Comparison of ENCODE assay signal across 9 cellular contexts in genomic region chr1:160207118-160207650, GRCh38. TPM values are rescaled to one million over a fixed set of nuclear protein-coding genes. Genes with fewer than 3 reads are reported as not detected.
DNase-seq lines count a peak whose midpoint lies in the region; ATAC-seq and TF ChIP-seq lines count a peak whose summit lies in the region.
"Had no signal": no experiment of that assay in that cellular context is flagged by ENCODE, and none has a peak within 500 bp of the region (broad histone marks: within the 10 kb centered on the region; RNA-seq: fewer than 3 reads in every experiment).

No MANE protein-coding gene starts in this region.

- H3K4me1 ChIP-seq in HUES6 (ENCODE audit: control insufficient read depth, insufficient read depth, low read length) = peaks cover 64% of the 10 kb centered on the region
- peaks cover 14 to 26% of the 10 kb centered on the region in 2 donors for H3K4me1 ChIP-seq in breast epithelium

- intact Hi-C loops in breast epithelium (cut with DNase I; ENCODE audit: low total_unique reads) = no loop called here
- intact Hi-C loops in natural killer cell (cut with micrococcal nuclease) = no loop called here

- H3K27ac ChIP-seq in AG04450 (ENCODE audit: low read depth, low read length) = peak overlapping the region; percentile 75
- H3K27ac ChIP-seq in HUES6 (ENCODE audit: low read depth, low read length) = no peak overlapping the region
- H3K27ac ChIP-seq in breast epithelium = peak overlapping the region; percentile 95 to 96

- H3K4me3 ChIP-seq in AG04450 (ENCODE audit: low read depth, low read length) (peak overlapping the region; percentile 95), HUES6 (ENCODE audit: low read depth, low read length) (peak overlapping the region; percentile 87), breast epithelium (no peak overlapping the region)

- no peak for DNase-seq in AG04450 (ENCODE audit: low read depth, low spot score)
- no peak for DNase-seq in breast epithelium (ENCODE audit: low spot score in 2 of 2)
- DNase-seq in natural killer cell = no peak
- no peak for DNase-seq in superior temporal gyrus (ENCODE audit: extremely low spot score)
- no peak for DNase-seq in NCI-H526 (lab: John Stamatoyannopoulos, UW)
- DNase-seq in NCI-H1694 (lab: John Stamatoyannopoulos, UW) = no peak

- H3K27ac Mint-ChIP-seq in natural killer cell = peak overlapping the region; percentile 72 to 90

- no peaks in the 10 kb centered on the region for H3K36me3 Mint-ChIP-seq in natural killer cell

- TF ChIP-seq CTCF in AG04450 (IDR thresholded peaks at IDR 0.05; ENCODE audit: low read depth, low read length) = no peak
- no peak for TF ChIP-seq CTCF in breast epithelium (IDR thresholded peaks at IDR 0.05)
- TF ChIP-seq CTCF in natural killer cell (IDR thresholded peaks at IDR 0.05) = no peak

- peaks cover 2% of the 10 kb centered on the region; the same call in 1 of the 2 replicates for H3K9me3 ChIP-seq in AG04450 (ENCODE audit: control insufficient read depth, insufficient read depth, low read length)
- no peaks in the 10 kb centered on the region for H3K9me3 ChIP-seq in HUES6 (ENCODE audit: control insufficient read depth, insufficient read depth, low read depth, low read length)
- H3K9me3 ChIP-seq in breast epithelium = no peaks in the 10 kb centered on the region

- H3K4me1 Mint-ChIP-seq in natural killer cell = peaks cover 22 to 39% of the 10 kb centered on the region in 2 donors

- peak overlapping the region; percentile 68 for H3K4me3 Mint-ChIP-seq in natural killer cell

- no peaks in the 10 kb centered on the region for H3K9me3 Mint-ChIP-seq in natural killer cell

- H3K36me3 ChIP-seq in HUES6 (ENCODE audit: control insufficient read depth, insufficient read depth, low read length) = peaks cover 53% of the 10 kb centered on the region
- H3K36me3 ChIP-seq in breast epithelium = no peaks in the 10 kb centered on the region

- POLR2A ChIA-PET in AG04450 (lab: Yijun Ruan, JAX) = interaction anchor here (0.8 to 1.0 kb wide), 2 partner anchors 12 to 55 kb away, joined by 3 read pairs; partner anchors contain the start of gene DCAF8

- CTCF ChIA-PET in AG04450 (lab: Charles Lee) = interaction anchor here (0.6 to 9.2 kb wide), 5 partner anchors 12 to 45 kb away, joined by 3 to 130 read pairs (median 11); no protein-coding TSS in a partner anchor

- no peaks in the 10 kb centered on the region for H3K27me3 ChIP-seq in AG04450 (ENCODE audit: control insufficient read depth, insufficient read depth, low read length)
- H3K27me3 ChIP-seq in HUES6 (ENCODE audit: control insufficient read depth, insufficient read depth, low read length) = no peaks in the 10 kb centered on the region
- no peaks in the 10 kb centered on the region for H3K27me3 ChIP-seq in breast epithelium

- ATAC-seq in natural killer cell (no peak), HG03159 (IDR thresholded peaks at IDR 0.05; ENCODE audit: unreplicated experiment) (no peak)

- no peaks in the 10 kb centered on the region for H3K27me3 Mint-ChIP-seq in natural killer cell (ENCODE audit: low read depth in 2 of 2)

- peak overlapping the region; percentile 97 for H3K9ac ChIP-seq in HUES6 (ENCODE audit: low read length)

- TF ChIP-seq POLR2A in breast epithelium (IDR thresholded peaks at IDR 0.05) = no peak

RNA-seq across cellular contexts. Expression of gene PEA15, which starts 2.0 kb away (rescaled TPM):
- 512 and 555 TPM in 2 replicates for polyA plus RNA-seq in AG04450 (2011; rRNA removed)
- 285 and 334 TPM in 2 replicates for polyA minus RNA-seq in AG04450 (2011; rRNA and poly(A)+ RNA removed)
- total RNA-seq in breast epithelium = 100 to 1,000 TPM in 2 of 3 donors, 10 to 100 TPM in 1; 69.8 to 128 (median 127) TPM
- 10 to 100 TPM; 25.3 to 27.9 (median 25.5) TPM for total RNA-seq in natural killer cell

RNA-seq across cellular contexts. Expression of gene CASQ1, which starts 16.8 kb away (rescaled TPM):
- polyA plus RNA-seq in AG04450 (2011; rRNA removed) = 0.17 and 0.20 TPM in 2 replicates
- 0.17 TPM in 1 of 2 replicates, not detected in the other for polyA minus RNA-seq in AG04450 (2011; rRNA and poly(A)+ RNA removed)
- under 1 TPM in 1 of 3 donors, not detected in 2; 0.59 TPM for total RNA-seq in breast epithelium
- total RNA-seq in natural killer cell = not detected
- total RNA-seq: SK-MEL-5 had no signal

RNA-seq across cellular contexts. Expression of gene DCAF8, which starts 55.2 kb away (rescaled TPM):
- polyA plus RNA-seq in AG04450 (2011; rRNA removed) = 108 and 111 TPM in 2 replicates
- polyA minus RNA-seq in AG04450 (2011; rRNA and poly(A)+ RNA removed) = 96.4 and 105 TPM in 2 replicates
- total RNA-seq in breast epithelium = 100 to 1,000 TPM; 161 to 195 (median 161) TPM
- total RNA-seq in natural killer cell = 100 to 1,000 TPM; 189 to 201 (median 189) TPM

RNA-seq across cellular contexts. Expression of gene ATP1A4, which starts 55.8 kb away (rescaled TPM):
- not detected in 2 replicates for polyA plus RNA-seq in AG04450 (2011; rRNA removed)
- not detected in 2 replicates for polyA minus RNA-seq in AG04450 (2011; rRNA and poly(A)+ RNA removed)
- total RNA-seq in breast epithelium = 1 to 10 TPM in 1 of 3 donors, not detected in 2; 4.5 TPM
- not detected for total RNA-seq in natural killer cell
- total RNA-seq: SK-MEL-5 had no signal

Comparison
In these comparisons a context has a peak if more than half of its experiments do, and no peak if none do; other contexts are left out.
1. H3K4me3 ChIP-seq: peak in AG04450 (single experiment) and HUES6 (single experiment); none in breast epithelium (0 of 3).